ENCODE assay signal across 9 cellular contexts in genomic region chr18:13539050-13539449, GRCh38.
A peak's percentile ranks its signal among the peaks of the same experiment; 100 is the strongest.
DNase-seq lines count a peak whose midpoint lies in the region; FAIRE-seq and TF ChIP-seq lines count a peak whose summit lies in the region.
"Had no signal": no experiment of that assay in that cellular context is flagged by ENCODE, and none has a peak within 500 bp of the region (broad histone marks: within the 10 kb centered on the region; RNA-seq: fewer than 3 reads in every experiment).

No MANE protein-coding gene starts in this region.

- H2BK5ac ChIP-seq in H1 (ENCODE audit: low read depth, low read length): no peak overlapping the region

- H4K20me1 ChIP-seq in OCI-LY1 (ENCODE audit: insufficient read depth, low read length) (no peaks in the 10 kb centered on the region), H1 (replicated peaks in 1 of 2; ENCODE audit: control insufficient read depth in 1 of 2, insufficient read depth in 2 of 2, low read length in 2 of 2) (no peaks in the 10 kb centered on the region)

- H4K91ac ChIP-seq in H1 (replicated peaks; ENCODE audit: insufficient read length, low read length): no peak overlapping the region

- no peak overlapping the region for H3K4ac ChIP-seq in H1 (replicated peaks; ENCODE audit: insufficient read length, low read depth, low read length)

- no peak for TF ChIP-seq RAD21 in H1 (IDR thresholded peaks at IDR 0.05 in 1 of 2, conservative IDR thresholded peaks at IDR 0.05 in 1 of 2; ENCODE audit: low read depth in 2 of 2, low read length in 2 of 2)

- H3K4me1 Mint-ChIP-seq in MCF 10A (ENCODE audit: insufficient read depth, unreplicated experiment): no peaks in the 10 kb centered on the region

- no peak overlapping the region for H4K5ac ChIP-seq in H1 (ENCODE audit: insufficient read length, low read depth, low read length)

- no TSS peak for BruUV-seq in MCF 10A (replicated peaks; lab: Mats Ljungman, UMichigan)

- H3K79me2 ChIP-seq in OCI-LY1 (ENCODE audit: insufficient read depth, low read length) (no peaks in the 10 kb centered on the region), H1 (ENCODE audit: control insufficient read depth in 1 of 2, insufficient read depth in 2 of 2, low read length in 2 of 2) (no peaks in the 10 kb centered on the region)

- H3F3A ChIP-seq in OCI-LY1 (ENCODE audit: insufficient read depth, low read length): no peaks in the 10 kb centered on the region

- H3K14ac ChIP-seq in H1 (ENCODE audit: insufficient read length): no peak overlapping the region

- 61% methylated on average over 6 of the region's 6 CpGs; no CpG with 5 or more reads in 1 of the 2 experiments for WGBS in H1 (ENCODE audit: extremely low coverage in 1 of 2, insufficient coverage in 1 of 2, insufficient read length in 1 of 2, insufficient replicate concordance in 2 of 2, low coverage in 1 of 2, low lambda C conversion rate in 2 of 2, missing lambda C conversion rate in 1 of 2), 2 experiments
- WGBS in testis, 2 donors: 45 to 47% methylated on average over 6 of the region's 6 CpGs

- no peak overlapping the region for H3K4me3 ChIP-seq in breast epithelium
- no peak overlapping the region for H3K4me3 ChIP-seq in OCI-LY1 (ENCODE audit: low read depth, low read length, poor library complexity, severe bottlenecking)
- H3K4me3 ChIP-seq in H1 (ENCODE audit: extremely low read depth in 1 of 4, insufficient read depth in 2 of 4, low read depth in 3 of 4, low read length in 4 of 4): no peak overlapping the region
- H3K4me3 ChIP-seq in testis: no peak overlapping the region

- no peak overlapping the region for H3K56ac ChIP-seq in H1 (replicated peaks; ENCODE audit: insufficient read length, low read depth, low read length)

- H3K4me2 ChIP-seq in OCI-LY1 (ENCODE audit: low read length) (peak overlapping the region; percentile 12; the same call in 1 of the 2 replicates), H1 (ENCODE audit: insufficient read depth in 1 of 2, low read depth in 2 of 2, low read length in 2 of 2) (no peak overlapping the region)

- H3K18ac ChIP-seq in H1 (ENCODE audit: extremely low read depth, low read length): no peak overlapping the region

- no peaks in the 10 kb centered on the region for H3K36me3 Mint-ChIP-seq in MCF 10A (ENCODE audit: insufficient read depth, unreplicated experiment)

- no peak overlapping the region for H2BK20ac ChIP-seq in H1 (ENCODE audit: low read length)

- no peak overlapping the region for H3K23ac ChIP-seq in H1 (ENCODE audit: insufficient read length)

- no peaks in the 10 kb centered on the region for H3K27me3 Mint-ChIP-seq in MCF 10A (ENCODE audit: insufficient read depth, unreplicated experiment)

- CTCF ChIA-PET in MCF 10A (lab: Yijun Ruan, JAX) (interaction anchor here (0.9 kb wide), 1 partner anchor 19 kb away, joined by 3 read pairs; no protein-coding TSS in a partner anchor), H1 (lab: Charles Lee; ENCODE audit: partially characterized antibody) (interaction anchor here (0.7 to 1.2 kb wide), 5 partner anchors 14 to 226 kb away, joined by 3 to 4 read pairs (median 3); no protein-coding TSS in a partner anchor)

- no peaks in the 10 kb centered on the region for H3K23me2 ChIP-seq in H1 (ENCODE audit: low read depth, low read length)

- TF ChIP-seq EP300 in H1 (IDR thresholded peaks at IDR 0.05; ENCODE audit: borderline replicate concordance in 1 of 2, low read depth in 2 of 2, low read length in 2 of 2): no peak

- no peak for FAIRE-seq in H1 (lab: Jason Lieb, UNC)
- FAIRE-seq: astrocyte had no signal

- peak overlapping the region; percentile 34 to 63 for H3K27ac ChIP-seq in breast epithelium
- no peak overlapping the region for H3K27ac ChIP-seq in OCI-LY1 (ENCODE audit: low read depth, low read length, poor library complexity, severe bottlenecking)
- no peak overlapping the region for H3K27ac ChIP-seq in H1 (ENCODE audit: low read depth, low read length)
- H3K27ac ChIP-seq in testis: peak overlapping the region in 1 of 2 donors; percentile 62

- H2BK12ac ChIP-seq in H1 (ENCODE audit: low read depth, low read length): no peak overlapping the region

- no peak overlapping the region for H2AK5ac ChIP-seq in H1 (ENCODE audit: low read depth, low read length)

- no peaks in the 10 kb centered on the region for H3K27me3 ChIP-seq in breast epithelium
- H3K27me3 ChIP-seq in OCI-LY1 (ENCODE audit: insufficient read depth, low read length): peaks cover 8% of the 10 kb centered on the region; the same call in 1 of the 2 replicates
- H3K27me3 ChIP-seq in H1 (replicated peaks in 1 of 4; ENCODE audit: control insufficient read depth in 3 of 4, extremely low read depth in 1 of 4, insufficient read depth in 3 of 4, low read length in 3 of 4): no peaks in the 10 kb centered on the region; a peak in 1 of 7 replicates
- H3K27me3 ChIP-seq in testis: no peaks in the 10 kb centered on the region

- POLR2A ChIA-PET in MCF 10A (lab: Yijun Ruan, JAX): interaction anchor here (1.5 kb wide), 1 partner anchor 11 kb away, joined by 3 read pairs; no protein-coding TSS in a partner anchor
- POLR2A ChIA-PET in H1 (lab: Charles Lee; ENCODE audit: partially characterized antibody): no interaction called here

- no peaks in the 10 kb centered on the region for H3K79me1 ChIP-seq in H1 (ENCODE audit: low read depth, low read length)

- peaks cover 3 to 7% of the 10 kb centered on the region in 2 donors for H3K4me1 ChIP-seq in breast epithelium
- H3K4me1 ChIP-seq in OCI-LY1 (ENCODE audit: insufficient read depth, low read length, severe bottlenecking): peaks cover 22% of the 10 kb centered on the region
- H3K4me1 ChIP-seq in H1 (replicated peaks in 1 of 4; ENCODE audit: control insufficient read depth in 3 of 4, insufficient read depth in 4 of 4, low read length in 3 of 4): no peaks in the 10 kb centered on the region
- H3K4me1 ChIP-seq in testis: peaks cover 11% of the 10 kb centered on the region

- H3K36me3 ChIP-seq in breast epithelium (no peaks in the 10 kb centered on the region), OCI-LY1 (ENCODE audit: insufficient read depth, low read length) (no peaks in the 10 kb centered on the region), H1 (ENCODE audit: control insufficient read depth in 2 of 4, insufficient read depth in 4 of 4, low read length in 3 of 4) (no peaks in the 10 kb centered on the region), testis (ENCODE audit: low read depth, missing control alignments) (no peaks in the 10 kb centered on the region)

- H3K4me3 Mint-ChIP-seq in MCF 10A (ENCODE audit: unreplicated experiment): no peak overlapping the region

- TF ChIP-seq CTCF in breast epithelium (IDR thresholded peaks at IDR 0.05) (no peak), MCF 10A (IDR thresholded peaks at IDR 0.05; ENCODE audit: unreplicated experiment) (no peak), OCI-LY1 (IDR thresholded peaks at IDR 0.05; ENCODE audit: low read length) (no peak), H1 (IDR thresholded peaks at IDR 0.05; ENCODE audit: control extremely low read depth in 1 of 3, insufficient read depth in 1 of 3, low read depth in 1 of 3, low read length in 3 of 3) (no peak), testis (IDR thresholded peaks at IDR 0.05) (no peak), GM10266 (IDR thresholded peaks at IDR 0.05; ENCODE audit: control insufficient read depth, insufficient read depth, low read depth, missing control alignments) (no peak)

- H2AFZ ChIP-seq in OCI-LY1 (ENCODE audit: low read length) (no peak overlapping the region), H1 (ENCODE audit: low read length) (0 out of 2 replicates have a peak overlapping the region, but pooled peaks have one; percentile 3)

- H3K27ac Mint-ChIP-seq in MCF 10A (ENCODE audit: low read depth, unreplicated experiment): no peak overlapping the region

- no peak overlapping the region for H2BK15ac ChIP-seq in H1 (ENCODE audit: low read length)

- H3K9ac ChIP-seq in OCI-LY1 (ENCODE audit: low read length): no peak overlapping the region
- no peak overlapping the region for H3K9ac ChIP-seq in H1 (replicated peaks in 1 of 4; ENCODE audit: extremely low read depth in 1 of 4, low read depth in 3 of 4, low read length in 3 of 4)

- H3K9me3 Mint-ChIP-seq in MCF 10A (ENCODE audit: unreplicated experiment): no peaks in the 10 kb centered on the region

- no peak for DNase-seq in breast epithelium (ENCODE audit: low spot score in 2 of 2)
- DNase-seq in MCF 10A (ENCODE audit: unreplicated experiment): no peak
- DNase-seq in H1 (ENCODE audit: low read depth in 1 of 2, low spot score in 2 of 2): no peak
- peak; percentile 50 for DNase-seq in testis
- DNase-seq in GM10266 (ENCODE audit: extremely low spot score): no peak
- DNase-seq in HCEC 1CT: no peak
- DNase-seq in NCI-H82 (lab: John Stamatoyannopoulos, UW): no peak

- no peaks in the 10 kb centered on the region for H3K9me2 ChIP-seq in OCI-LY1 (ENCODE audit: low read depth, low read length)

- H3K9me3 ChIP-seq in breast epithelium: no peaks in the 10 kb centered on the region
- no peaks in the 10 kb centered on the region for H3K9me3 ChIP-seq in OCI-LY1 (ENCODE audit: low read length)
- H3K9me3 ChIP-seq in H1 (ENCODE audit: insufficient read depth in 2 of 2, low read depth in 1 of 2, low read length in 1 of 2): no peaks in the 10 kb centered on the region
- no peaks in the 10 kb centered on the region for H3K9me3 ChIP-seq in testis

- H2BK120ac ChIP-seq in H1 (replicated peaks; ENCODE audit: low read depth, low read length): no peak overlapping the region

- no peak overlapping the region for H4K8ac ChIP-seq in H1 (ENCODE audit: extremely low read depth, insufficient read depth, low read length)

- intact Hi-C loops in breast epithelium (cut with DNase I; ENCODE audit: low total_unique reads): no loop called here
- intact Hi-C loops in MCF 10A (cut with micrococcal nuclease): no loop called here
- intact Hi-C loops in testis (cut with DNase I; ENCODE audit: low total_unique reads): no loop called here

- TF ChIP-seq POLR2A in breast epithelium (IDR thresholded peaks at IDR 0.05) (no peak), H1 (IDR thresholded peaks at IDR 0.05; ENCODE audit: control extremely low read depth in 1 of 2, low read depth in 2 of 2, low read length in 2 of 2) (no peak), testis (IDR thresholded peaks at IDR 0.05) (no peak)

TF ChIP-seq in H1, 55 proteins besides CTCF, POLR2A, EP300 and RAD21 (continues in another document):
- TF ChIP-seq GABPA (IDR thresholded peaks at IDR 0.05; ENCODE audit: borderline replicate concordance, insufficient read depth, low read length): no peak
- TF ChIP-seq CTBP2 (IDR thresholded peaks at IDR 0.05; ENCODE audit: borderline replicate concordance, insufficient read depth, insufficient read length, low read length): no peak
- TF ChIP-seq TAF1 (IDR thresholded peaks at IDR 0.05; ENCODE audit: low read depth, low read length): no peak
- no peak for TF ChIP-seq EGR1 (IDR thresholded peaks at IDR 0.05; ENCODE audit: borderline replicate concordance, low read depth, low read length)
- no peak for TF ChIP-seq FOSL1 (IDR thresholded peaks at IDR 0.05; ENCODE audit: insufficient read depth, low read depth, low read length)
- no peak for TF ChIP-seq TCF12 (IDR thresholded peaks at IDR 0.05; ENCODE audit: low read depth, low read length)
- TF ChIP-seq RFX5 (IDR thresholded peaks at IDR 0.05; ENCODE audit: borderline replicate concordance, low read depth, low read length): no peak
- no peak for TF ChIP-seq ZNF274 (IDR thresholded peaks at IDR 0.05; ENCODE audit: borderline replicate concordance, extremely low read depth, low read length)
- TF ChIP-seq CBX5 (IDR thresholded peaks at IDR 0.05; ENCODE audit: low read depth, low read length): no peak

Comparison
In these comparisons a context has a peak if more than half of its experiments do, and no peak if none do; other contexts are left out.
1. H3K27ac ChIP-seq: peak in breast epithelium (2 of 2); none in OCI-LY1 (single experiment) and H1 (single experiment).